15 cellular contexts compared by ENCODE assay signal in the genomic region with DNA sequence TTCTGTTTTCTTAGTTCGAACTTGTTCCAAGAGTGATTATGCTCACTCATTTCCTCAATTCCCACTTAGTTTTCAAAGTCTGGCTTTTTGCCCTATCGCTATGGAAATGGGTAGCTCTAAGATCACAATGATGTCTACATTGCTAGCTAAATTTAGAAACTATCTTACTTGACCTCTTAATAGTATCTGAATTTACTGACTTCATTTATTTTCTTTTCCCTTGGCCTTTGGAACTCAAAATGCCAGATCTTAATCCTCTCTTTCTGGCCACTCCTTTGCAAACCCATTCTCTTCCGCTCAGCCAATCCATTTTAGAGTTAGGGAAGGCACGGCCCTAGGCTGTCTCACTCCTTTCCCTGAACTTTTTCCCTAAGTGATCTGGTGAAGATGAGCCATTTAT.
DNase-seq lines count a peak whose midpoint lies in the region; TF ChIP-seq lines count a peak whose summit lies in the region.
"Had no signal": no experiment of that assay in that cellular context is flagged by ENCODE, and none has a peak within 500 bp of the region (broad histone marks: within the 10 kb centered on the region; RNA-seq: fewer than 3 reads in every experiment).

No MANE protein-coding gene starts in this region.

- no peaks in the 10 kb centered on the region for H4K20me1 ChIP-seq in mammary epithelial cell (ENCODE audit: insufficient read depth, low read length)
- H4K20me1 ChIP-seq in MM.1S (ENCODE audit: insufficient read depth, low read length): no peaks in the 10 kb centered on the region

- H3K27me3 ChIP-seq in mammary epithelial cell (ENCODE audit: insufficient read depth, low read length): no peaks in the 10 kb centered on the region
- no peaks in the 10 kb centered on the region for H3K27me3 ChIP-seq in thyroid gland
- H3K27me3 ChIP-seq in MM.1S (replicated peaks; ENCODE audit: insufficient read depth, low read length): no peaks in the 10 kb centered on the region

- H3K4me3 Mint-ChIP-seq in MCF 10A (ENCODE audit: unreplicated experiment): no peak overlapping the region
- H3K4me3 Mint-ChIP-seq: activated T-cell treated with anti-CD3 and anti-CD28 coated beads, Interleukin-2, amount 50 U/mL, for 72 hours had no signal

- H3F3A ChIP-seq in MM.1S (ENCODE audit: insufficient read depth, low read length): no peaks in the 10 kb centered on the region

- H3K9me3 ChIP-seq in mammary epithelial cell (replicated peaks; ENCODE audit: insufficient read depth, low read length) (no peaks in the 10 kb centered on the region), thyroid gland (no peaks in the 10 kb centered on the region), MM.1S (replicated peaks; ENCODE audit: insufficient read depth, low read length) (no peaks in the 10 kb centered on the region)

- dilution Hi-C loops in mammary epithelial cell (cut with HindIII; ENCODE audit: low sequenced_read_pairs): no loop called here

- POLR2A ChIA-PET in MCF 10A (lab: Yijun Ruan, JAX): no interaction called here

- DNase-seq in MCF 10A (ENCODE audit: unreplicated experiment) (peak; percentile 4), mammary epithelial cell (no peak), dermis blood vessel endothelial cell (peak; percentile 95), iris pigment epithelial cell (ENCODE audit: low read depth) (peak; percentile 91), thyroid gland (peak; percentile 5 to 8), activated gamma-delta T cell (lab: John Stamatoyannopoulos, UW) (no peak), MM.1S (no peak), nucleus accumbens (lab: John Stamatoyannopoulos, UW) (no peak)
- DNase-seq: 8988T; activated CD4-positive, alpha-beta T cell treated with anti-CD3 and anti-CD28 coated beads for 48 hours; activated T-cell treated with anti-CD3 and anti-CD28 coated beads, Interleukin-2, amount 50 U/mL, for 72 hours; erythroblast; NCI-H2081; NK-92 treated with Interleukin-12 subunit alpha and Interleukin-12 subunit beta, amount 100 ng/mL, for 24 hours; trophoblast cell had no signal

- no peak for TF ChIP-seq POLR2A in thyroid gland (IDR thresholded peaks at IDR 0.05)

- no peak overlapping the region for H3K27ac Mint-ChIP-seq in MCF 10A (ENCODE audit: low read depth, unreplicated experiment)
- H3K27ac Mint-ChIP-seq: activated T-cell treated with anti-CD3 and anti-CD28 coated beads, Interleukin-2, amount 50 U/mL, for 72 hours had no signal

- BruUV-seq in MCF 10A (replicated peaks; lab: Mats Ljungman, UMichigan) (no TSS peak), mammary epithelial cell (replicated peaks; lab: Mats Ljungman, UMichigan) (no TSS peak)

- H3K36me3 Mint-ChIP-seq in MCF 10A (ENCODE audit: insufficient read depth, unreplicated experiment): peaks cover 19% of the 10 kb centered on the region

- CTCF ChIA-PET in MCF 10A (lab: Yijun Ruan, JAX): interaction anchor here (0.6 kb wide), 1 partner anchor 487 kb away, joined by 3 read pairs; no protein-coding TSS in a partner anchor
- CTCF ChIA-PET in mammary epithelial cell (lab: Charles Lee; ENCODE audit: low non-redundant PET): no interaction called here

- H2AFZ ChIP-seq in mammary epithelial cell (ENCODE audit: low read depth, low read length): no peak overlapping the region
- H2AFZ ChIP-seq in MM.1S (ENCODE audit: low read length): no peak overlapping the region

- H3K27ac ChIP-seq in mammary epithelial cell (ENCODE audit: insufficient read depth, low read depth, low read length) (no peak overlapping the region), thyroid gland (peak overlapping the region in 1 of 3 donors; percentile 16), MM.1S (ENCODE audit: low read length) (no peak overlapping the region)

- H3K9me2 ChIP-seq in MM.1S (replicated peaks; ENCODE audit: insufficient read depth, low read length): no peaks in the 10 kb centered on the region

- H3K4me1 ChIP-seq in mammary epithelial cell (ENCODE audit: insufficient read depth, low read length) (no peaks in the 10 kb centered on the region), thyroid gland (peaks cover 4 to 11% of the 10 kb centered on the region in 2 donors), MM.1S (ENCODE audit: low read length) (no peaks in the 10 kb centered on the region)

- H3K4me2 ChIP-seq in mammary epithelial cell (ENCODE audit: insufficient read depth, low read depth, low read length): no peak overlapping the region
- H3K4me2 ChIP-seq in MM.1S (ENCODE audit: low read depth, low read length): no peak overlapping the region

- WGBS in mammary epithelial cell (ENCODE audit: low coverage, missing lambda C conversion rate): 75% methylated on average over 4 of the region's 4 CpGs
- WGBS in thyroid gland, 2 donors: 37 to 58% methylated on average over 3 to 4 of the region's 4 CpGs

- H3K36me3 ChIP-seq in mammary epithelial cell (ENCODE audit: insufficient read depth, low read length) (peaks cover 5% of the 10 kb centered on the region), thyroid gland (no peaks in the 10 kb centered on the region), MM.1S (replicated peaks; ENCODE audit: insufficient read depth, low read length) (no peaks in the 10 kb centered on the region)

- intact Hi-C loops in MCF 10A (cut with micrococcal nuclease): no loop called here
- intact Hi-C loops in mammary epithelial cell (cut with micrococcal nuclease): no loop called here
- intact Hi-C loops in thyroid gland (cut with DNase I): no loop called here

- no peaks in the 10 kb centered on the region for H3K27me3 Mint-ChIP-seq in MCF 10A (ENCODE audit: insufficient read depth, unreplicated experiment)

- H3K9me3 Mint-ChIP-seq in MCF 10A (ENCODE audit: unreplicated experiment): peaks cover 7% of the 10 kb centered on the region

- H3K79me2 ChIP-seq in mammary epithelial cell (ENCODE audit: insufficient read depth, low read length) (no peaks in the 10 kb centered on the region), MM.1S (ENCODE audit: low read length) (no peaks in the 10 kb centered on the region)

- H3K9ac ChIP-seq in mammary epithelial cell (ENCODE audit: insufficient read depth, low read length) (no peak overlapping the region), MM.1S (ENCODE audit: low read length) (no peak overlapping the region)

- H3K4me3 ChIP-seq in mammary epithelial cell (replicated peaks in 1 of 3; ENCODE audit: insufficient read depth in 1 of 3, low read depth in 2 of 3, low read length in 3 of 3) (no peak overlapping the region), thyroid gland (replicated peaks in 1 of 3) (no peak overlapping the region), MM.1S (ENCODE audit: low read length) (no peak overlapping the region)

- H3K4me1 Mint-ChIP-seq in MCF 10A (ENCODE audit: insufficient read depth, unreplicated experiment): peaks cover 5% of the 10 kb centered on the region

- in situ Hi-C loops in mammary epithelial cell (cut with MboI; ENCODE audit: low sequenced_read_pairs in 2 of 2): no loop called here

- TF ChIP-seq CTCF in MCF 10A (IDR thresholded peaks at IDR 0.05; ENCODE audit: unreplicated experiment) (no peak), mammary epithelial cell (conservative IDR thresholded peaks at IDR 0.05 in 1 of 2, IDR thresholded peaks at IDR 0.05 in 1 of 2; ENCODE audit: extremely low read depth in 1 of 2, insufficient read depth in 1 of 2, low read depth in 1 of 2, low read length in 2 of 2) (no peak), thyroid gland (IDR thresholded peaks at IDR 0.05) (no peak), MM.1S (IDR thresholded peaks at IDR 0.05; ENCODE audit: low read length) (no peak)

Comparison
In these comparisons a context has a peak if more than half of its experiments do, and no peak if none do; other contexts are left out.
1. DNase-seq: peak in MCF 10A (single experiment), dermis blood vessel endothelial cell (single experiment), iris pigment epithelial cell (single experiment) and thyroid gland (2 of 2); none in mammary epithelial cell (single experiment), activated gamma-delta T cell (single experiment), MM.1S (single experiment) and nucleus accumbens (0 of 56).